In the genomic region with DNA sequence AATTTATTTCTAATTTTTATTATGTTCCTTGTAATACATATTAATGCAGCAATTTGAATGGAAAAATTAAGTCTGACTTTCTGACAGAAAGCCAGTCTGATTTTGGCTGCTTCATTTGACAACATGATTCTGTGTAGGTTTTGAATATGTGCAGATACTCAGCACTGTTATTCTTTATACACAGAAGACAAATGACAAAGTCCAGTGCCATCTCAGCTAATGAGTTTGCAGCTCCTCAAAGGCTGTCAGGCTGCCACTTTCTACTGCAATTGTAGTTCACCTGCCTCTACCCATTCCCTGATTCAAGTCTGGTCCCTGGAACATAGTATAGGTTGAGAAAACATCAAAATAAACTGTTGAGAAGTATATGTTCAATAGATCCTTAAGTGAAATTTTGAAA, we compare ENCODE assay signal across 21 cellular contexts. TPM values are rescaled to one million over a fixed set of nuclear protein-coding genes. Genes with fewer than 3 reads are reported as not detected.
DNase-seq lines count a peak whose midpoint lies in the region; ATAC-seq and FAIRE-seq lines count a peak whose summit lies in the region.
"Had no signal": no experiment of that assay in that cellular context is flagged by ENCODE, and none has a peak within 500 bp of the region (broad histone marks: within the 10 kb centered on the region; RNA-seq: fewer than 3 reads in every experiment).

No MANE protein-coding gene starts in this region.

- H3K4me1 ChIP-seq in small intestine (ENCODE audit: control insufficient read depth in 2 of 2, insufficient read depth in 1 of 2, low read depth in 1 of 2, low read length in 1 of 2) = peaks cover 4% of the 10 kb centered on the region in 2 donors
- H3K4me1 ChIP-seq: SJCRH30 had no signal

- H3K36me3 ChIP-seq in small intestine (ENCODE audit: control insufficient read depth in 2 of 2, insufficient read depth in 2 of 2, low read length in 2 of 2) = peaks cover 0 to 2% of the 10 kb centered on the region in 2 donors

- no peak overlapping the region for H3K4me3 ChIP-seq in small intestine (ENCODE audit: low read depth in 1 of 2, low read length in 2 of 2)
- H3K4me3 ChIP-seq: HAP-1, PC-9, SJCRH30 had no signal

- H3K9me3 ChIP-seq in small intestine (ENCODE audit: control insufficient read depth, low read depth) = no peaks in the 10 kb centered on the region
- H3K9me3 ChIP-seq: HAP-1, SJCRH30 had no signal

- no peak for ATAC-seq in GM18907 (IDR thresholded peaks at IDR 0.05; ENCODE audit: unreplicated experiment)
- ATAC-seq in HG02884 (IDR thresholded peaks at IDR 0.05; ENCODE audit: unreplicated experiment) = no peak

- H3K27ac ChIP-seq in small intestine (ENCODE audit: low read depth in 1 of 2, low read length in 1 of 2) = no peak overlapping the region
- H3K27ac ChIP-seq: 22Rv1, C4-2B, HL-60, PC-9, SJCRH30 had no signal

- DNase-seq in NCI-H2107 treated with DMSO at 0.1 percent for 48 hours (lab: John Stamatoyannopoulos, UW; ENCODE audit: unreplicated experiment) (peak; percentile 13), NCI-H2107 (lab: John Stamatoyannopoulos, UW) (no peak), NAMALWA (ENCODE audit: low spot score) (peak; percentile 38), SK-N-DZ (ENCODE audit: low spot score) (peak; percentile 34), small intestine (peak; percentile 15), foreskin melanocyte (no peak)
- DNase-seq: DND-41, GDM1, NCI-H1048, NCI-H146, NCI-H2081, NCI-H345, PC-9, SJCRH30 had no signal

- FAIRE-seq in small intestine (lab: Jason Lieb, UNC) = no peak
- FAIRE-seq: HTR-8/SVneo had no signal

- H3K27me3 ChIP-seq in small intestine (ENCODE audit: control insufficient read depth in 2 of 2, insufficient read depth in 2 of 2, low read length in 2 of 2) = no peaks in the 10 kb centered on the region
- H3K27me3 ChIP-seq: SJCRH30 had no signal

RNA-seq across cellular contexts. Expression of gene CHAMP1, which starts 2.9 kb away (rescaled TPM):
- polyA plus RNA-seq in SK-N-DZ (2014; cell fraction: cytosol; rRNA removed) = 12.8 and 16.5 TPM in 2 replicates
- 11.2 and 30.0 TPM in 2 replicates for polyA plus RNA-seq in SK-N-DZ (2014; cell fraction: nucleus; rRNA removed)
- 1 to 10 TPM; 6.0 to 7.7 (median 6.5) TPM for polyA plus RNA-seq in small intestine

RNA-seq across cellular contexts. Expression of gene UPF3A, which starts 30.0 kb away (rescaled TPM):
- polyA plus RNA-seq in SK-N-DZ (2014; cell fraction: cytosol; rRNA removed) = 55.4 and 63.9 TPM in 2 replicates
- 122 and 163 TPM in 2 replicates for polyA plus RNA-seq in SK-N-DZ (2014; cell fraction: nucleus; rRNA removed)
- 10 to 100 TPM; 38.0 to 60.0 (median 39.4) TPM for polyA plus RNA-seq in small intestine

Comparison
In these comparisons a context has a peak if more than half of its experiments do, and no peak if none do; other contexts are left out.
1. DNase-seq: peak in NCI-H2107 treated with DMSO at 0.1 percent for 48 hours (single experiment), NAMALWA (single experiment), SK-N-DZ (single experiment) and small intestine (single experiment); none in NCI-H2107 (single experiment) and foreskin melanocyte (single experiment).